Comparison of ENCODE assay signal across 6 cellular contexts in genomic region chr7:112365551-112365950, GRCh38.
"Had no signal": no experiment of that assay in that cellular context is flagged by ENCODE, and none has a peak within 500 bp of the region (broad histone marks: within the 10 kb centered on the region; RNA-seq: fewer than 3 reads in every experiment).

No MANE protein-coding gene starts in this region.

- H3K27ac Mint-ChIP-seq: GM23338, HFFc6 had no signal

- H3K4me3 Mint-ChIP-seq: GM23338, HFFc6 had no signal

- H3K9me3 Mint-ChIP-seq: GM23338, HFFc6 had no signal

- H3K9me3 ChIP-seq: HAP-1 had no signal

- DNase-seq: HFFc6, IMR-90, KG1 had no signal

- H3K4me3 ChIP-seq: GM23338, HAP-1, K562 had no signal

- H3K36me3 ChIP-seq: HAP-1 had no signal
